ENCODE assay signal across 22 cellular contexts in genomic region chr1:67577646-67578045, GRCh38.
"Had no signal": no experiment of that assay in that cellular context is flagged by ENCODE, and none has a peak within 500 bp of the region (broad histone marks: within the 10 kb centered on the region; RNA-seq: fewer than 3 reads in every experiment).

No MANE protein-coding gene starts in this region.

- H3K27me3 ChIP-seq: left lung, neutrophil, ovary, right atrium auricular region, right lobe of liver, suprapubic skin, tibial artery, uterus had no signal

- H3K27ac ChIP-seq: left lung, lower lobe of right lung, neutrophil, ovary, right atrium auricular region, suprapubic skin, thoracic aorta, tibial artery, uterus had no signal

- ATAC-seq: left colon; left lung; lower lobe of right lung; naive thymus-derived CD8-positive, alpha-beta T cell; stimulated activated effector memory CD8-positive, alpha-beta T cell treated with anti-CD3 and anti-CD28 coated beads, Interleukin-12 subunit alpha, Interleukin-12 subunit beta, amount 100 ng/mL, for 72 hours had no signal

- H3K4me3 ChIP-seq: left lung, lower lobe of right lung, ovary, right atrium auricular region, right lobe of liver, smooth muscle cell, suprapubic skin, thoracic aorta, tibial artery, uterus had no signal

- H3K4me2 ChIP-seq: smooth muscle cell had no signal

- H3K9me3 ChIP-seq: left lung, lower lobe of right lung, neutrophil, ovary, right atrium auricular region, right lobe of liver, suprapubic skin, thoracic aorta, tibial artery, uterus had no signal

- H3K4me1 ChIP-seq: uterus had no signal

- DNase-seq: hypothalamus; immature natural killer cell; kidney; left colon; left lung; lower lobe of right lung; mammary epithelial cell; mesenchymal stem cell; naive thymus-derived CD8-positive, alpha-beta T cell; ovary; right lobe of liver; stimulated activated CD4-positive, alpha-beta T cell treated with anti-CD3 and anti-CD28 coated beads, Interleukin-2, amount 100 ng/mL, for 24 hours; stimulated activated CD4-positive, alpha-beta T cell treated with anti-CD3 and anti-CD28 coated beads, Interleukin-4, amount 100 ng/mL, for 1 hour; stimulated activated naive CD4-positive, alpha-beta T cell; tibial artery; uterus had no signal

- H3K36me3 ChIP-seq: left lung, lower lobe of right lung, neutrophil, ovary, right atrium auricular region, right lobe of liver, suprapubic skin, thoracic aorta, tibial artery, uterus had no signal
